1 cellular context compared by ENCODE assay signal in genomic region chr6:26199773-26200728, GRCh38.
TF ChIP-seq lines count a peak whose summit lies in the region.

No MANE protein-coding gene starts in this region.

TF ChIP-seq in K562, 482 proteins besides CTCF, POLR2A, EP300 and RAD21 (continued from another document):
- no peak for TF ChIP-seq ZNF639 (CRISPR knock-in tag; conservative IDR thresholded peaks at IDR 0.05 in 1 of 2, IDR thresholded peaks at IDR 0.05 in 1 of 2)
- peak; percentile 54 for TF ChIP-seq HMBOX1 (IDR thresholded peaks at IDR 0.05)
- peak; percentile 35 for TF ChIP-seq MEIS2 (IDR thresholded peaks at IDR 0.05; ENCODE audit: partially characterized antibody)
- TF ChIP-seq SUPT5H (IDR thresholded peaks at IDR 0.05) = no peak; the same call in 1 of the 2 replicates
- 0 out of 4 replicates have a peak, but pooled peaks of 1 of the 2 experiments have one; percentile 32 for TF ChIP-seq ETV6 (IDR thresholded peaks at IDR 0.05; ENCODE audit: borderline replicate concordance in 1 of 2, low read depth in 2 of 2, low read length in 1 of 2)
- TF ChIP-seq ETV6 (CRISPR knock-in tag; IDR thresholded peaks at IDR 0.05; ENCODE audit: borderline replicate concordance) = 0 out of 2 replicates have a peak, but pooled peaks have one; percentile 50
- no peak for TF ChIP-seq HBP1 (CRISPR knock-in tag; IDR thresholded peaks at IDR 0.05)
- TF ChIP-seq ZNF436 (CRISPR knock-in tag; IDR thresholded peaks at IDR 0.05) = peak; percentile 68; the same call in 1 of the 2 replicates
- no peak for TF ChIP-seq KLF1 (tag; IDR thresholded peaks at IDR 0.05)
- TF ChIP-seq GABPA (tag; conservative IDR thresholded peaks at IDR 0.05; ENCODE audit: low read depth) = no peak
- peak; percentile 28; the same call in 1 of the 2 replicates for TF ChIP-seq CBFA2T3 (IDR thresholded peaks at IDR 0.05)
- no peak for TF ChIP-seq FOXA1 (IDR thresholded peaks at IDR 0.05; ENCODE audit: borderline replicate concordance)
- TF ChIP-seq ZNF766 (CRISPR knock-in tag; conservative IDR thresholded peaks at IDR 0.05) = peak; percentile 39; the same call in 1 of the 2 replicates
- no peak for TF ChIP-seq ERF (CRISPR knock-in tag; IDR thresholded peaks at IDR 0.05)
- no peak; a peak in 1 of 4 replicates for TF ChIP-seq ZMIZ1 (IDR thresholded peaks at IDR 0.05; ENCODE audit: low read depth in 2 of 2, low read length in 2 of 2)
